ENCODE assay signal across 8 cellular contexts in genomic region chr15:82538961-82539689, GRCh38. TPM values are rescaled to one million over a fixed set of nuclear protein-coding genes. Genes with fewer than 3 reads are reported as not detected.
DNase-seq lines count a peak whose midpoint lies in the region; ATAC-seq and TF ChIP-seq lines count a peak whose summit lies in the region.

No MANE protein-coding gene starts in this region.

- DNase-seq in KBM-7: peak; percentile 44
- no peak for DNase-seq in mammary epithelial cell
- no peak for DNase-seq in cerebellum (ENCODE audit: low spot score)
- no peak for DNase-seq in NOMO-1 treated with DMSO at 0.1 percent for 48 hours (lab: John Stamatoyannopoulos, UW; ENCODE audit: unreplicated experiment)
- no peak for DNase-seq in HuH-7.5 (ENCODE audit: low spot score)

- H3K27me3 ChIP-seq in mammary epithelial cell (ENCODE audit: insufficient read depth, low read length) (no peaks in the 10 kb centered on the region), mononuclear cell (ENCODE audit: insufficient read depth, low read length) (no peaks in the 10 kb centered on the region)

- in situ Hi-C loops in KBM-7 (cut with MboI; ENCODE audit: low pct_unique_long_range_greater_than_20kb, low sequenced_read_pairs): no loop called here
- in situ Hi-C loops in mammary epithelial cell (cut with MboI; ENCODE audit: low sequenced_read_pairs in 2 of 2): loop anchor here (10.0 kb wide), 1 partner anchor 466 kb away; no protein-coding TSS in a partner anchor

- peaks cover 34% of the 10 kb centered on the region for H3K36me3 ChIP-seq in mammary epithelial cell (ENCODE audit: insufficient read depth, low read length)

- BruUV-seq in mammary epithelial cell (replicated peaks; lab: Mats Ljungman, UMichigan): no TSS peak

- no peaks in the 10 kb centered on the region for H3K9me3 ChIP-seq in mammary epithelial cell (replicated peaks; ENCODE audit: insufficient read depth, low read length)
- H3K9me3 ChIP-seq in mononuclear cell (ENCODE audit: low read depth, low read length): no peaks in the 10 kb centered on the region

- peak overlapping the region; percentile 89 for H3K4me2 ChIP-seq in mammary epithelial cell (ENCODE audit: insufficient read depth, low read depth, low read length)

- 17% methylated on average over 13 of the region's 28 CpGs for WGBS in mammary epithelial cell (ENCODE audit: low coverage, missing lambda C conversion rate)

- intact Hi-C loops in mammary epithelial cell (cut with micrococcal nuclease): no loop called here

- H3K27ac ChIP-seq in 22Rv1 (peak overlapping the region; percentile 83), mammary epithelial cell (ENCODE audit: insufficient read depth, low read depth, low read length) (peak overlapping the region; percentile 69)

- dilution Hi-C loops in mammary epithelial cell (cut with HindIII; ENCODE audit: low sequenced_read_pairs): loop anchor here (25.0 kb wide), 1 partner anchor 127 kb away; no protein-coding TSS in a partner anchor

- H3K4me3 ChIP-seq in mammary epithelial cell (replicated peaks in 1 of 3; ENCODE audit: insufficient read depth in 1 of 3, low read depth in 2 of 3, low read length in 3 of 3) (peak overlapping the region; percentile 76 to 92 (median 92)), mononuclear cell (ENCODE audit: low read length) (peak overlapping the region; percentile 93)

- H3K79me2 ChIP-seq in mammary epithelial cell (ENCODE audit: insufficient read depth, low read length): peaks cover 53% of the 10 kb centered on the region

- no peak overlapping the region for H2AFZ ChIP-seq in mammary epithelial cell (ENCODE audit: low read depth, low read length)

- peak overlapping the region; percentile 91 for H3K9ac ChIP-seq in mammary epithelial cell (ENCODE audit: insufficient read depth, low read length)

- H3K4me1 ChIP-seq in mammary epithelial cell (ENCODE audit: insufficient read depth, low read length): peaks cover 21% of the 10 kb centered on the region
- peaks cover 27% of the 10 kb centered on the region for H3K4me1 ChIP-seq in mononuclear cell (ENCODE audit: insufficient read depth, low read length)

- CTCF ChIA-PET in mammary epithelial cell (lab: Charles Lee; ENCODE audit: low non-redundant PET): interaction anchor here (0.6 kb wide), 1 partner anchor 398 kb away, joined by 4 read pairs; no protein-coding TSS in a partner anchor

- ATAC-seq in GM18867 (IDR thresholded peaks at IDR 0.05; ENCODE audit: unreplicated experiment): no peak

- TF ChIP-seq CTCF in 22Rv1 (IDR thresholded peaks at IDR 0.05) (no peak), mammary epithelial cell (conservative IDR thresholded peaks at IDR 0.05 in 1 of 2, IDR thresholded peaks at IDR 0.05 in 1 of 2; ENCODE audit: extremely low read depth in 1 of 2, insufficient read depth in 1 of 2, low read depth in 1 of 2, low read length in 2 of 2) (no peak)

- peaks cover 7% of the 10 kb centered on the region for H4K20me1 ChIP-seq in mammary epithelial cell (ENCODE audit: insufficient read depth, low read length)

RNA-seq across cellular contexts. Expression of gene RPS17, which starts 1.1 kb away (rescaled TPM):
- total RNA-seq in mammary epithelial cell (1,000 to 10,000 TPM; 1,069 to 1,616 TPM), mononuclear cell (2,519 TPM), cerebellum (1,164 TPM)
- polyA plus RNA-seq in mammary epithelial cell: 4,815 TPM
- 502 TPM for polyA minus RNA-seq in mammary epithelial cell
